In the genomic region with DNA sequence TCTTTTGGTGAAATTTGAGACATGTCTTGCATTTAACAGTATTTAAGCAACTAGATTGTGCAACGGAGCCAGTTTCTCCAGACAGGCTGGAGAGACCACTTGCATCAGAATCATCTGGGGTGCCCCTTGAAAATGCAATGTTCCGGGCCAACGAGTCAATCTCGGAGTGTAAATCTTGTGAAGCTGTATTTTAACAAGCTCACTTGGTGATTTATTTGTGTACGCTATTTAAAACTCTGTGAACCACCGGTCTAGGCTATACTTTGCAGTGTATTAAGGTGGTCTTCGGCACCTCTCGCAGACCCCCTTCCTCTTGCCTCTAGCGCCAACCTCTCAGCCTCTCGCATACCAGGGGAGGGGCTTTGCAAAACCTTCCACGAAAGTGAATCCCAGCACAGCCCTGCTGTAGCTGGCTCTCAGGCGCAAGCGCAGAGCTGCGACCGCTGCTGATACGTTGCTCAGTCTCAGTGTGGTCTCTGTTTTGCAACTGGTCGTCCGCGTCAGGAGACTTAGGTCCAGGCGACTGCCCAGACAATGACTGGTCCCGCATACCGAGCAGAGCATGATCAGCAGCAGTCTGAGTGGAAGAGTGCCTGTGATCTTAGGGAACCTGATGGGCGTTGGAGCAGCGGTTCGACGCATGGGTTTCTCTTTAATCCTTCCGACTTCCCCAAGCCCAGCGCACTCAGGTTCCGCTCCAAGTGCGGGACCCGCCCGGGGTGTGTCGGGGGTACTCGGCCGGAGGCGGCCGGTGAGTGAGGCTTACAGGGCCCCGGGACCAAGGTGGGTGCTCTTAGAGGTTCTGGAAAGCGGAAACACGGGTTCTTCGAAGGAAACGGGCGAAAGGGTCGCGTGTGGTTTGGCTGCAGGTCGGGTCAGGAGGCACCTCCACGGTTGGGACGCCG, we compare ENCODE assay signal across 8 cellular contexts. TPM values are rescaled to one million over a fixed set of nuclear protein-coding genes. Genes with fewer than 3 reads are reported as not detected.
DNase-seq lines count a peak whose midpoint lies in the region; ATAC-seq and TF ChIP-seq lines count a peak whose summit lies in the region.

Gene ZNF391, plus strand, starts transcription at position 467 of the 905 bp plus-strand sequence. CDS start 11,612 bp downstream, outside the sequence.

- peaks cover 10 to 19% (median 15%) of the 10 kb centered on the region in 3 donors for H3K4me1 Mint-ChIP-seq in T-cell

- peaks cover 0 to 1% of the 10 kb centered on the region in 2 donors for H3K27me3 Mint-ChIP-seq in T-cell

- H3K36me3 ChIP-seq in right atrium auricular region (no peaks in the 10 kb centered on the region), uterus (no peaks in the 10 kb centered on the region)

- H3K27ac ChIP-seq in angular gyrus (ENCODE audit: low read depth, low read length) (peak within 1 kb of the TSS; percentile 85), right atrium auricular region (peak within 1 kb of the TSS; percentile 75 to 78), uterus (peak within 1 kb of the TSS; percentile 70 to 83)

- intact Hi-C loops in uterus (cut with DNase I; ENCODE audit: low total_unique reads) = no loop called here

- H3K9me3 Mint-ChIP-seq in T-cell = peaks cover 0 to 1% (median under 1%) of the 10 kb centered on the region in 3 donors

- CTCF ChIA-PET in HEK293T (lab: Yijun Ruan, JAX) (interaction anchor here (0.6 kb wide), 1 partner anchor 1496 kb away, joined by 3 read pairs; no protein-coding TSS in a partner anchor), T-cell (lab: Charles Lee) (interaction anchor here in 1 of 2 donors (0.6 to 1.0 kb wide), 3 partner anchors 74 to 155 kb away, joined by 3 to 7 read pairs (median 3); partner anchors contain the start of gene ZNF184)

- TF ChIP-seq CTCF in GM10266 (IDR thresholded peaks at IDR 0.05; ENCODE audit: control insufficient read depth, insufficient read depth, low read depth, missing control alignments) (no peak), right atrium auricular region (IDR thresholded peaks at IDR 0.05) (no peak), uterus (IDR thresholded peaks at IDR 0.05) (no peak)

- H3K4me1 ChIP-seq in right atrium auricular region (peaks cover 0 to 15% of the 10 kb centered on the region in 2 donors), uterus (peaks cover 0 to 6% of the 10 kb centered on the region in 2 donors)

- H3K4me3 ChIP-seq in right atrium auricular region (peak within 1 kb of the TSS; percentile 52 to 71), uterus (peak within 1 kb of the TSS; percentile 61 to 70)

- TF ChIP-seq POLR2A in uterus (IDR thresholded peaks at IDR 0.05) = peak; percentile 25 to 31

- POLR2A ChIA-PET in HEK293T (lab: Yijun Ruan, JAX) (interaction anchor here (0.7 to 1.4 kb wide), 10 partner anchors 10 to 256 kb away, joined by 3 to 9 read pairs (median 4); partner anchors contain the start of gene ZNF184), T-cell (lab: Charles Lee) (interaction anchor here (0.5 to 0.6 kb wide), 6 partner anchors 41 to 277 kb away, joined by 3 to 6 read pairs (median 4); a partner anchor contains a TSS)

- peak; percentile 90 to 92 (median 91) for ATAC-seq in T-cell (replicated peaks in 1 of 4)

- H3K9me3 ChIP-seq in right atrium auricular region (no peaks in the 10 kb centered on the region), uterus (peaks cover 0 to under 1% of the 10 kb centered on the region in 2 donors)

- peak within 1 kb of the TSS; percentile 95 to 96 (median 96) for H3K4me3 Mint-ChIP-seq in T-cell

- peak within 1 kb of the TSS; percentile 90 to 96 for H3K27ac Mint-ChIP-seq in T-cell

- no peaks in the 10 kb centered on the region for H3K36me3 Mint-ChIP-seq in T-cell

- H3K27me3 ChIP-seq in right atrium auricular region = no peaks in the 10 kb centered on the region
- H3K27me3 ChIP-seq in uterus = no peaks in the 10 kb centered on the region

- DNase-seq in GM10266 (ENCODE audit: extremely low spot score) = peak; percentile 83
- peak; percentile 80 for DNase-seq in HEK293T (ENCODE audit: extremely low spot score)
- DNase-seq in MV-4-11 (lab: John Stamatoyannopoulos, UW) = peak; percentile 75
- peak; percentile 15 to 77 (median 53) for DNase-seq in T-cell
- DNase-seq in right atrium auricular region (ENCODE audit: low spot score) = peak; percentile 84
- peak; percentile 39 for DNase-seq in pulmonary artery endothelial cell (ENCODE audit: low read depth, low spot score)
- DNase-seq in uterus = peak; percentile 63 to 66

TF ChIP-seq in HEK293T, 16 proteins besides CTCF, POLR2A, EP300 and RAD21:
- TF ChIP-seq L3MBTL2 (conservative IDR thresholded peaks at IDR 0.05) (peak; percentile 96), ARNT (IDR thresholded peaks at IDR 0.05) (no peak), ZNF384 (IDR thresholded peaks at IDR 0.05) (no peak), TARDBP (IDR thresholded peaks at IDR 0.05) (0 out of 2 replicates have a peak, but pooled peaks have one; percentile 22), CTBP1 (IDR thresholded peaks at IDR 0.05; ENCODE audit: borderline replicate concordance) (peak; percentile 59; the same call in 1 of the 2 replicates), NFRKB (IDR thresholded peaks at IDR 0.05) (no peak), PKNOX1 (IDR thresholded peaks at IDR 0.05) (peak; percentile 46; the same call in 1 of the 2 replicates), ELF4 (IDR thresholded peaks at IDR 0.05) (peak; percentile 53; the same call in 1 of the 2 replicates), FOXK2 (IDR thresholded peaks at IDR 0.05) (no peak), FOXM1 (IDR thresholded peaks at IDR 0.05; ENCODE audit: borderline replicate concordance) (peak; percentile 90)

RNA-seq across cellular contexts. Expression of gene ZNF391, which starts in this region (rescaled TPM):
- total RNA-seq in T-cell = 1 to 10 TPM; 2.0 to 4.5 (median 4.2) TPM
- total RNA-seq in right atrium auricular region = 1 to 10 TPM in 1 of 2 donors, under 1 TPM in 1; 0.89 to 1.3 TPM
- total RNA-seq in pulmonary artery endothelial cell = 0.20 and 0.71 TPM in 2 replicates
- 10 to 100 TPM in 1 of 4 donors, 1 to 10 TPM in 2, not detected in 1; 4.6 to 10.1 (median 5.9) TPM for total RNA-seq in uterus

Comparison
In these comparisons a context has a peak if more than half of its experiments do, and no peak if none do; other contexts are left out.
1. Peak in every context shown above with its lines: DNase-seq, ATAC-seq, H3K4me3 ChIP-seq and H3K27ac ChIP-seq.
2. Peak in DNase-seq in pulmonary artery endothelial cell; RNA of the gene not detected or under 1 TPM.